ENCODE assay signal across 8 cellular contexts in the genomic region with DNA sequence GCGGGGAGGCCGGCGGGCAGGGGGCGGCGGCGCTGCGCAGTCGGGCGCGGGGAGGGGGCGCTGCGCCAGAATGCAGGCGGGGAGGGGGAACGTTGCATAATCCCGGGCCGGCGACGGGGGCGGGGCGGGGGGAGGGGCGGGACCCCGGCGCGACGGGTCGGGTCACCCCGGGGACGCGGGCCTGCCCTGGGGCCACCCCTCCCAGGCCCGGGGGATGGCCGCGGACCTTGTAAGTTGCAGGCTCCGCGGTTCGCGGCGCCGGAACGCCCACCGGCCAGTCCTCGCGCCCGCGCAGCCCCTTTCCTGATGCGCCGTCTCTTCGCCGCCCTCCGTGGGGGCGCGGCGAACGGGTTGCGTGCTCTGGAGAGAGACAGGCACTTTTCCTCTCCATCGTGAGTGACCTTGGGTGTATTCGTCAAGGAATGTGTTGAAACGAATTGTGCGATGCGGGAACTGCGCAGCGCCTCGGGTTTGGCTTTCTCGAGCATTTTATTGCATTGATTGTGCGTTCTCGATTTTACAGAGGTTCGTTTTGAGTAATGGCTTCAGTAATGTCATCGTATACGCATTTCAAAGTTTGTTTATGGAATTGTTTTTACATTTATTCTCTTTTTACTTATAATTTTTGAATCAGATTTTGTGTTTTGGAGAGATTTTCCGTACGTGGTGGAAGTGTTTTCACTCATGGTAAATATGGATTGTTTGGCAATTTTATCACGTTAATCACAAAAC. TPM values are rescaled to one million over a fixed set of nuclear protein-coding genes. Genes with fewer than 3 reads are reported as not detected.
DNase-seq lines count a peak whose midpoint lies in the region; ATAC-seq and TF ChIP-seq lines count a peak whose summit lies in the region.

No MANE protein-coding gene starts in this region.

- peak; percentile 23 for ATAC-seq in GM18873 (IDR thresholded peaks at IDR 0.05; ENCODE audit: low FRiP score, unreplicated experiment)
- ATAC-seq in HG03103 (IDR thresholded peaks at IDR 0.05; ENCODE audit: low read depth, unreplicated experiment), result peak; percentile 24
- ATAC-seq in esophagus mucosa, result peak; percentile 23
- peak; percentile 34 for ATAC-seq in stimulated activated naive CD8-positive, alpha-beta T cell treated with anti-CD3 and anti-CD28 coated beads, Interleukin-15, Interleukin-2, amounts not matched to agents 100 U/mL and 50 U/mL, for 24 hours

- peak overlapping the region; percentile 82 for H3K4me3 ChIP-seq in AG10803 (ENCODE audit: low read length)

- peak; percentile 83 for DNase-seq in AG10803 (ENCODE audit: low read depth)
- peak; percentile 44 to 66 for DNase-seq in NCI-H526 (lab: John Stamatoyannopoulos, UW)
- DNase-seq in activated T-cell treated with anti-CD3 and anti-CD28 coated beads for 1 hour (ENCODE audit: low read depth), result peak; percentile 23
- DNase-seq in mucosa of gallbladder (ENCODE audit: low spot score), result peak; percentile 29
- DNase-seq in stimulated activated naive CD8-positive, alpha-beta T cell treated with anti-CD3 and anti-CD28 coated beads, Interleukin-15, Interleukin-2, amounts not matched to agents 100 U/mL and 50 U/mL, for 24 hours, result peak; percentile 54

- no peak for TF ChIP-seq CTCF in AG10803 (conservative IDR thresholded peaks at IDR 0.05; ENCODE audit: low read length)

RNA-seq across cellular contexts. Expression of gene SPIN1, which starts 0.8 kb away (rescaled TPM):
- total RNA-seq in esophagus mucosa, result 37.2 TPM
- 85.8 TPM for total RNA-seq in mucosa of gallbladder

Comparison
In these comparisons a context has a peak if more than half of its experiments do, and no peak if none do; other contexts are left out.
1. Peak in every context shown above with its lines: DNase-seq, ATAC-seq and H3K4me3 ChIP-seq.
2. DNase-seq: peak in every context shown above with its lines; median percentile 83 in AG10803; 55 in NCI-H526; 54 in stimulated activated naive CD8-positive, alpha-beta T cell treated with anti-CD3 and anti-CD28 coated beads, Interleukin-15, Interleukin-2, amounts not matched to agents 100 U/mL and 50 U/mL, for 24 hours; 29 in mucosa of gallbladder; 23 in activated T-cell treated with anti-CD3 and anti-CD28 coated beads for 1 hour.